ENCODE assay signal across 19 cellular contexts in genomic region chr11:94032066-94032465, GRCh38. TPM values are rescaled to one million over a fixed set of nuclear protein-coding genes. Genes with fewer than 3 reads are reported as not detected.
DNase-seq lines count a peak whose midpoint lies in the region; ATAC-seq and TF ChIP-seq lines count a peak whose summit lies in the region.
"Had no signal": no experiment of that assay in that cellular context is flagged by ENCODE, and none has a peak within 500 bp of the region (broad histone marks: within the 10 kb centered on the region; RNA-seq: fewer than 3 reads in every experiment).

No MANE protein-coding gene starts in this region.

- H3K9me3 Mint-ChIP-seq in nephron progenitor cell, result peaks cover 15% of the 10 kb centered on the region

- TF ChIP-seq EP300 in esophagus muscularis mucosa (IDR thresholded peaks at IDR 0.05), result no peak

- DNase-seq in Right ventricle myocardium inferior (ENCODE audit: missing footprints), result no peak
- no peak for DNase-seq in cardiac septum (ENCODE audit: low spot score)
- peak; percentile 3 for DNase-seq in esophagus muscularis mucosa (ENCODE audit: extremely low spot score)
- peak; percentile 28 for DNase-seq in left ventricle myocardium inferior
- no peak for DNase-seq in nephron progenitor cell
- DNase-seq in amniotic stem cell (lab: John Stamatoyannopoulos, UW), result no peak
- DNase-seq: 8988T; Calu3; CD8-positive, alpha-beta T cell; DMS 273 treated with DMSO at 0.1 percent for 48 hours; HFFc6 had no signal

- TF ChIP-seq CTCF in esophagus muscularis mucosa (IDR thresholded peaks at IDR 0.05) (no peak), left ventricle myocardium inferior (IDR thresholded peaks at IDR 0.05; ENCODE audit: borderline replicate concordance) (no peak), nephron progenitor cell (IDR thresholded peaks at IDR 0.05) (no peak)

- H3K4me3 Mint-ChIP-seq in nephron progenitor cell, result no peak overlapping the region
- H3K4me3 Mint-ChIP-seq: CD8-positive, alpha-beta T cell; GM23338; HFFc6; IgD-negative memory B cell had no signal

- H3K27ac ChIP-seq in esophagus muscularis mucosa (replicated peaks in 1 of 4), result no peak overlapping the region
- H3K27ac ChIP-seq in left ventricle myocardium inferior (replicated peaks), result peak overlapping the region; percentile 5
- H3K27ac ChIP-seq: BLaER1 treated with 17β-estradiol and CSF1 and Interleukin-3, amounts not matched to agents 10 nM and 100 nM had no signal

- intact Hi-C loops in Right ventricle myocardium inferior (cut with DNase I) (no loop called here), cardiac septum (cut with DNase I) (no loop called here), esophagus muscularis mucosa (cut with DNase I) (no loop called here), left ventricle myocardium inferior (cut with micrococcal nuclease) (no loop called here)

- ATAC-seq in Right ventricle myocardium inferior, result peak; percentile 81
- no peak for ATAC-seq in GM21528 (IDR thresholded peaks at IDR 0.05; ENCODE audit: low FRiP score, unreplicated experiment)
- no peak for ATAC-seq in HG03045 (IDR thresholded peaks at IDR 0.05; ENCODE audit: unreplicated experiment)
- ATAC-seq: CD8-positive, alpha-beta T cell; GM23338; HCT116; HepG2 had no signal

- 75% methylated on average over 5 of the region's 5 CpGs for WGBS in esophagus muscularis mucosa

- no peaks in the 10 kb centered on the region for H3K4me1 ChIP-seq in esophagus muscularis mucosa
- no peaks in the 10 kb centered on the region for H3K4me1 ChIP-seq in left ventricle myocardium inferior

- peak overlapping the region; percentile 60 for H3K27ac Mint-ChIP-seq in nephron progenitor cell
- H3K27ac Mint-ChIP-seq: CD8-positive, alpha-beta T cell; GM23338; HFFc6; IgD-negative memory B cell had no signal

- H3K36me3 ChIP-seq in esophagus muscularis mucosa (no peaks in the 10 kb centered on the region), left ventricle myocardium inferior (no peaks in the 10 kb centered on the region)
- H3K36me3 ChIP-seq: BLaER1 treated with 17β-estradiol and CSF1 and Interleukin-3, amounts not matched to agents 10 nM and 100 nM had no signal

- no peak overlapping the region for H3K4me3 ChIP-seq in esophagus muscularis mucosa
- no peak overlapping the region for H3K4me3 ChIP-seq in left ventricle myocardium inferior
- H3K4me3 ChIP-seq: BLaER1 treated with 17β-estradiol and CSF1 and Interleukin-3, amounts not matched to agents 10 nM and 100 nM; GM23338 had no signal

- no peak for TF ChIP-seq POLR2A in esophagus muscularis mucosa (IDR thresholded peaks at IDR 0.05; ENCODE audit: low read depth)

- H3K27me3 ChIP-seq in esophagus muscularis mucosa (no peaks in the 10 kb centered on the region), left ventricle myocardium inferior (ENCODE audit: low read depth) (peaks cover 3% of the 10 kb centered on the region)
- H3K27me3 ChIP-seq: BLaER1 treated with 17β-estradiol and CSF1 and Interleukin-3, amounts not matched to agents 10 nM and 100 nM had no signal

- H3K9me3 ChIP-seq in esophagus muscularis mucosa (peaks cover 0 to 3% (median 1%) of the 10 kb centered on the region in 4 donors), left ventricle myocardium inferior (replicated peaks) (peaks cover 13% of the 10 kb centered on the region)

- H3K4me1 Mint-ChIP-seq in nephron progenitor cell, result peaks cover 16% of the 10 kb centered on the region
- H3K4me1 Mint-ChIP-seq: GM23338, IgD-negative memory B cell had no signal

- peaks cover 5% of the 10 kb centered on the region for H3K36me3 Mint-ChIP-seq in nephron progenitor cell (ENCODE audit: low read depth)
- H3K36me3 Mint-ChIP-seq: CD8-positive, alpha-beta T cell; IgD-negative memory B cell had no signal

- H3K27me3 Mint-ChIP-seq in nephron progenitor cell (ENCODE audit: low read depth, poor library complexity), result peaks cover 5% of the 10 kb centered on the region

RNA-seq across cellular contexts. Expression of gene HEPHL1, which starts 10.9 kb away (rescaled TPM):
- total RNA-seq in Right ventricle myocardium inferior (not detected), cardiac septum (not detected), esophagus muscularis mucosa (under 1 TPM in 1 of 4 donors, not detected in 3; 0.42 TPM), left ventricle myocardium inferior (not detected)
- total RNA-seq: A673; Calu3; CD8-positive, alpha-beta T cell; HFFc6 had no signal

Comparison
In these comparisons a context has a peak if more than half of its experiments do, and no peak if none do; other contexts are left out.
1. DNase-seq: peak in esophagus muscularis mucosa (single experiment) and left ventricle myocardium inferior (single experiment); none in Right ventricle myocardium inferior (single experiment), cardiac septum (single experiment), nephron progenitor cell (single experiment) and amniotic stem cell (single experiment).